20 cellular contexts compared by ENCODE assay signal in the genomic region with DNA sequence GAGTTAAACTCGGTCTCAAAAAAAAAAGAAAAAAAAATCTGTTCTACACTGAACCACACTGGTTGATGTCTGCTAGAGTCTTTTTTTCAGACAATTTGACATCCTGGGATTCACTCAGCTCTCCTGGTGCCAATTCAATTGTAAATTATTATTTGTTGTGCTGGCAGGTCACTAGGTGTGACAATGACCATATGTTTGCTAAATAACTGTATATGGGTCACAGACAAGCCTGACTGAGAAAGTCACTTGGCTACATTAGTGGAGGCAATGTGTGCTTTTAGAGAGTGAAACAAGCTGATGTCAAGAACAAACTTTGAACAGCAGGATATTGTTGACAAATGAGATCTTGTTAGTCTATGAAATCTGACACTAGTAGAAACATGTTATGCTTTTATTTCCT.
"Had no signal": no experiment of that assay in that cellular context is flagged by ENCODE, and none has a peak within 500 bp of the region (broad histone marks: within the 10 kb centered on the region; RNA-seq: fewer than 3 reads in every experiment).

No MANE protein-coding gene starts in this region.

- H3K9me3 ChIP-seq: colonic mucosa, transverse colon had no signal

- H3K27me3 ChIP-seq: ascending aorta, cardiac muscle cell, colonic mucosa, foreskin keratinocyte, heart left ventricle, transverse colon had no signal

- H3K4me3 ChIP-seq: ascending aorta, cardiac muscle cell, colonic mucosa, heart left ventricle, left ventricle myocardium inferior, smooth muscle cell, transverse colon had no signal

- H3K4me3 Mint-ChIP-seq: activated CD4-positive, alpha-beta memory T cell treated with anti-CD3 and anti-CD28 coated beads for 36 hours; activated naive CD8-positive, alpha-beta T cell treated with anti-CD3 and anti-CD28 coated beads, Interleukin-2, amount 50 U/mL, for 24 hours; activated T-cell treated with anti-CD3 and anti-CD28 coated beads, Interleukin-2, amount 50 U/mL, for 4 hours; memory B cell; natural killer cell treated with Interleukin-12 subunit alpha and Interleukin-12 subunit beta and Interleukin-15 and Interleukin-18, amount 100 ng/mL, for 72 hours; stimulated activated naive B cell treated with anti-CD40 and anti-IgM and Interleukin-4, amounts not matched to agents 10 μg/mL and 1 μg/mL and 100 μg/mL, for 72 hours had no signal

- H3K4me1 Mint-ChIP-seq: activated naive CD8-positive, alpha-beta T cell treated with anti-CD3 and anti-CD28 coated beads, Interleukin-2, amount 50 U/mL, for 24 hours; memory B cell; stimulated activated naive B cell treated with anti-CD40 and anti-IgM and Interleukin-4, amounts not matched to agents 10 μg/mL and 1 μg/mL and 100 μg/mL, for 72 hours had no signal

- H3K4me2 ChIP-seq: smooth muscle cell had no signal

- H3K27me3 Mint-ChIP-seq: activated CD4-positive, alpha-beta memory T cell treated with anti-CD3 and anti-CD28 coated beads for 36 hours; activated naive CD8-positive, alpha-beta T cell treated with anti-CD3 and anti-CD28 coated beads, Interleukin-2, amount 50 U/mL, for 24 hours; memory B cell; natural killer cell treated with Interleukin-12 subunit alpha and Interleukin-12 subunit beta and Interleukin-15 and Interleukin-18, amount 100 ng/mL, for 72 hours; progenitor cell of endocrine pancreas; stimulated activated naive B cell treated with anti-CD40 and anti-IgM and Interleukin-4, amounts not matched to agents 10 μg/mL and 1 μg/mL and 100 μg/mL, for 72 hours had no signal

- H3K36me3 ChIP-seq: ascending aorta, cardiac muscle cell, colonic mucosa, heart left ventricle, left ventricle myocardium inferior, transverse colon had no signal

- H3K27ac Mint-ChIP-seq: activated CD4-positive, alpha-beta memory T cell treated with anti-CD3 and anti-CD28 coated beads for 36 hours; activated naive CD8-positive, alpha-beta T cell treated with anti-CD3 and anti-CD28 coated beads, Interleukin-2, amount 50 U/mL, for 24 hours; memory B cell; natural killer cell treated with Interleukin-12 subunit alpha and Interleukin-12 subunit beta and Interleukin-15 and Interleukin-18, amount 100 ng/mL, for 72 hours; progenitor cell of endocrine pancreas; stimulated activated naive B cell treated with anti-CD40 and anti-IgM and Interleukin-4, amounts not matched to agents 10 μg/mL and 1 μg/mL and 100 μg/mL, for 72 hours had no signal

- H3K36me3 Mint-ChIP-seq: activated CD4-positive, alpha-beta memory T cell treated with anti-CD3 and anti-CD28 coated beads for 36 hours; memory B cell; stimulated activated naive B cell treated with anti-CD40 and anti-IgM and Interleukin-4, amounts not matched to agents 10 μg/mL and 1 μg/mL and 100 μg/mL, for 72 hours had no signal

- H3K27ac ChIP-seq: ascending aorta, cardiac muscle cell, colonic mucosa, foreskin keratinocyte, heart left ventricle, left ventricle myocardium inferior, transverse colon had no signal

- ATAC-seq: activated naive CD8-positive, alpha-beta T cell treated with anti-CD3 and anti-CD28 coated beads, Interleukin-2, amount 50 U/mL, for 24 hours; activated T-cell treated with anti-CD3 and anti-CD28 coated beads, Interleukin-2, amount 50 U/mL, for 4 hours; foreskin keratinocyte; heart left ventricle; natural killer cell treated with Interleukin-12 subunit alpha and Interleukin-12 subunit beta and Interleukin-15 and Interleukin-18, amount 100 ng/mL, for 72 hours; right cardiac atrium; stimulated activated naive B cell treated with anti-CD40 and anti-IgM and Interleukin-4, amounts not matched to agents 10 μg/mL and 1 μg/mL and 100 μg/mL, for 72 hours had no signal

- DNase-seq: activated CD4-positive, alpha-beta memory T cell treated with anti-CD3 and anti-CD28 coated beads for 36 hours; activated naive CD8-positive, alpha-beta T cell treated with anti-CD3 and anti-CD28 coated beads, Interleukin-2, amount 50 U/mL, for 24 hours; activated T-cell treated with anti-CD3 and anti-CD28 coated beads, Interleukin-2, amount 50 U/mL, for 4 hours; colonic mucosa; foreskin keratinocyte; heart left ventricle; left ventricle myocardium inferior; nucleus accumbens; right cardiac atrium; stimulated activated naive B cell treated with anti-CD40 and anti-IgM and Interleukin-4, amounts not matched to agents 10 μg/mL and 1 μg/mL and 100 μg/mL, for 72 hours; substantia nigra; transverse colon had no signal

- H3K9me3 Mint-ChIP-seq: activated CD4-positive, alpha-beta memory T cell treated with anti-CD3 and anti-CD28 coated beads for 36 hours; memory B cell had no signal

- H3K4me1 ChIP-seq: ascending aorta, colonic mucosa, foreskin keratinocyte, heart left ventricle, left ventricle myocardium inferior, transverse colon had no signal

- FAIRE-seq: endothelial cell of umbilical vein, keratinocyte had no signal
